In genomic region chrX:110004210-110004609, GRCh38 we compare ENCODE assay signal across 9 cellular contexts. TPM values are rescaled to one million over a fixed set of nuclear protein-coding genes. Genes with fewer than 3 reads are reported as not detected.
DNase-seq lines count a peak whose midpoint lies in the region; ATAC-seq, FAIRE-seq and TF ChIP-seq lines count a peak whose summit lies in the region.
"Had no signal": no experiment of that assay in that cellular context is flagged by ENCODE, and none has a peak within 500 bp of the region (broad histone marks: within the 10 kb centered on the region; RNA-seq: fewer than 3 reads in every experiment).

No MANE protein-coding gene starts in this region.

- ATAC-seq in A549 = no peak

- FAIRE-seq in A549 (lab: Jason Lieb, UNC) = no peak

- TF ChIP-seq RAD21 in A549 (conservative IDR thresholded peaks at IDR 0.05 in 1 of 2, IDR thresholded peaks at IDR 0.05 in 1 of 2) = no peak

- intact Hi-C loops in dendritic cell treated with granulocyte-macrophage colony-stimulating factor and Interleukin-4, amounts not matched to agents 40 ng/mL and 50 ng/mL, for 4 days (cut with micrococcal nuclease) = loop anchor here (5.0 kb wide), 1 partner anchor 83 kb away; no protein-coding TSS in a partner anchor

- peak overlapping the region; percentile 84 for H3K4me3 ChIP-seq in A549
- peak overlapping the region; percentile 69; the same call in 1 of the 2 replicates for H3K4me3 ChIP-seq in HUES64 (ENCODE audit: low read length)

- H3K27me3 ChIP-seq in HUES64 (ENCODE audit: insufficient read depth, low read length) = no peaks in the 10 kb centered on the region

- no peak for TF ChIP-seq EP300 in A549 (IDR thresholded peaks at IDR 0.05)

- H3K4me2 ChIP-seq in A549 = peak overlapping the region; percentile 94

- POLR2A ChIA-PET in A549 (lab: Yijun Ruan, JAX) = interaction anchor here (0.8 to 1.2 kb wide), 2 partner anchors 22 to 83 kb away, joined by 3 read pairs; no protein-coding TSS in a partner anchor

- no peaks in the 10 kb centered on the region for H3K27me3 Mint-ChIP-seq in dendritic cell treated with granulocyte-macrophage colony-stimulating factor and Interleukin-4, amounts not matched to agents 40 ng/mL and 50 ng/mL, for 4 days

- no peak overlapping the region for H3K9ac ChIP-seq in HUES64 (ENCODE audit: low read depth, low read length)

- peaks cover 58% of the 10 kb centered on the region for H3K4me1 Mint-ChIP-seq in dendritic cell treated with granulocyte-macrophage colony-stimulating factor and Interleukin-4, amounts not matched to agents 40 ng/mL and 50 ng/mL, for 4 days (ENCODE audit: low read depth)

- DNase-seq in A549 (ENCODE audit: low read depth in 1 of 2, low spot score in 1 of 2) (peak in 1 of 2 experiments; percentile 13), mucosa of gallbladder (ENCODE audit: low spot score) (peak; percentile 46), NCI-H1105 (lab: John Stamatoyannopoulos, UW) (no peak), HUDEP-2 (lab: John Stamatoyannopoulos, UW; ENCODE audit: unreplicated experiment in 76 of 76) (no peak), 8988T (no peak)
- DNase-seq in stimulated activated CD4-positive, alpha-beta T cell treated with anti-CD3 and anti-CD28 coated beads, Interleukin-2, amount 100 ng/mL, for 24 hours = no peak
- DNase-seq: cortex of kidney had no signal

- H3K27ac Mint-ChIP-seq in dendritic cell treated with granulocyte-macrophage colony-stimulating factor and Interleukin-4, amounts not matched to agents 40 ng/mL and 50 ng/mL, for 4 days = no peak overlapping the region

- H3K9me3 ChIP-seq in A549 (no peaks in the 10 kb centered on the region), HUES64 (ENCODE audit: insufficient read depth, low read depth, low read length) (no peaks in the 10 kb centered on the region)

- TF ChIP-seq CTCF in A549 (IDR thresholded peaks at IDR 0.05) = no peak

- CTCF ChIA-PET in A549 (lab: Yijun Ruan, JAX) = no interaction called here

- H3K4me3 Mint-ChIP-seq in dendritic cell treated with granulocyte-macrophage colony-stimulating factor and Interleukin-4, amounts not matched to agents 40 ng/mL and 50 ng/mL, for 4 days = peak overlapping the region; percentile 95

- no peaks in the 10 kb centered on the region for H3K36me3 ChIP-seq in HUES64 (ENCODE audit: insufficient read depth, low read length)

- H3K4me1 ChIP-seq in A549 = peaks cover 47% of the 10 kb centered on the region
- no peaks in the 10 kb centered on the region for H3K4me1 ChIP-seq in HUES64 (ENCODE audit: insufficient read depth, low read length)

- peak overlapping the region; percentile 100; a peak in 5 of 6 replicates for H3K27ac ChIP-seq in A549
- no peak overlapping the region for H3K27ac ChIP-seq in HUES64 (ENCODE audit: low read depth, low read length)

- no peak for TF ChIP-seq POLR2A in A549 (IDR thresholded peaks at IDR 0.05; ENCODE audit: low read length)

- H3K9me3 Mint-ChIP-seq in dendritic cell treated with granulocyte-macrophage colony-stimulating factor and Interleukin-4, amounts not matched to agents 40 ng/mL and 50 ng/mL, for 4 days = no peaks in the 10 kb centered on the region

- 17% methylated on average over 3 of the region's 8 CpGs for WGBS in A549 (ENCODE audit: missing lambda C conversion rate)
- 82% methylated on average over 8 of the region's 8 CpGs for WGBS in HUES64

- H3K36me3 Mint-ChIP-seq in dendritic cell treated with granulocyte-macrophage colony-stimulating factor and Interleukin-4, amounts not matched to agents 40 ng/mL and 50 ng/mL, for 4 days (ENCODE audit: low read depth) = peaks cover 20% of the 10 kb centered on the region

TF ChIP-seq in A549, 52 proteins besides CTCF, POLR2A, EP300 and RAD21:
- TF ChIP-seq MAZ (IDR thresholded peaks at IDR 0.05; ENCODE audit: borderline replicate concordance, low read depth, low read length) = no peak
- TF ChIP-seq EHF (CRISPR knock-in tag; IDR thresholded peaks at IDR 0.05) = no peak
- no peak for TF ChIP-seq ZSCAN20 (CRISPR knock-in tag; IDR thresholded peaks at IDR 0.05)
- no peak for TF ChIP-seq BCL3 (IDR thresholded peaks at IDR 0.05)
- no peak for TF ChIP-seq HES2 (IDR thresholded peaks at IDR 0.05)

RNA-seq across cellular contexts. Expression of gene TMEM164, which starts 1.3 kb away (rescaled TPM):
- polyA plus RNA-seq in A549 (2011; rRNA removed) = 32.0 and 36.3 TPM in 2 replicates
- 14.8 and 21.4 TPM in 2 replicates for polyA plus RNA-seq in A549 (2012; cell fraction: cytosol; rRNA removed)
- 20.1 and 24.0 TPM in 2 replicates for polyA plus RNA-seq in A549 (2012; cell fraction: nucleus; rRNA removed)
- polyA plus RNA-seq in A549 (2017; fragmentation: RNase III; extraction: RNeasy Plus Mini Kit Qiagen cat#74134 plus additional on column Dnase treatment) = 35.3 to 43.7 TPM (median 38.9 TPM) in 3 replicates
- 44.0 and 45.7 TPM in 2 replicates for polyA minus RNA-seq in A549 (2011; rRNA and poly(A)+ RNA removed)
- polyA plus RNA-seq in HUES64 (2013, experiment 1 of 2) = 11.2 TPM
- 12.0 TPM for polyA plus RNA-seq in HUES64 (2013, experiment 2 of 2)
- total RNA-seq in mucosa of gallbladder = 45.8 TPM
